ENCODE assay signal across 1 cellular context in the genomic region with DNA sequence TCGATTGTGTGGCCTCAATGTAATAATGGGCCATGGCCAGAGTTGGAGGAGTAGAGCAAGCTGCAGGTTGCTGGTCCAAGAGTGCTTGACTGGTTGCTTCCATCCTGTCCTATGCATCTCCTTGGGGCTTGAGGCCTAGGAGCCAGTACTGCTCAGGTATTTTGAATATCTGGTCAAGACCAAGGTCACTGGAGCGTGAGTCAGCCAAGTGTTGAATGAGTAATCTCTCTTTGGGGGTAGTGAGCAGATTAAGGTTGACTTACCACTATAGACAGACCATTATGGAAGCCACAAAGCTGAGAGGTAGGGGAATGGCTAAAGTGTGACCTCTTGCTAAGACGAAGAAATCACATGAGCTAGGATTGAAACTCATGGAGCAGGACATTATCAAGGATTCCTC.
TF ChIP-seq lines count a peak whose summit lies in the region.

No MANE protein-coding gene starts in this region.

TF ChIP-seq in K562, 482 proteins besides CTCF, POLR2A, EP300 and RAD21:
- TF ChIP-seq ATF3 (IDR thresholded peaks at IDR 0.05) (peak; percentile 66), ATF3 (CRISPR knock-in tag; conservative IDR thresholded peaks at IDR 0.05) (no peak), ZFX (CRISPR knock-in tag; IDR thresholded peaks at IDR 0.05) (no peak), JUN (IDR thresholded peaks at IDR 0.05; ENCODE audit: borderline replicate concordance, low read depth, low read length) (0 out of 2 replicates have a peak, but pooled peaks have one; percentile 48), JUN (CRISPR knock-in tag; IDR thresholded peaks at IDR 0.05; ENCODE audit: borderline replicate concordance) (no peak), EHMT2 (IDR thresholded peaks at IDR 0.05) (peak; percentile 79), FOSL1 (tag; conservative IDR thresholded peaks at IDR 0.05) (peak; percentile 90), NFE2 (IDR thresholded peaks at IDR 0.05; ENCODE audit: low read depth) (peak; percentile 39; the same call in 1 of the 2 replicates), ZNF184 (CRISPR knock-in tag; IDR thresholded peaks at IDR 0.05) (no peak), HDAC1 (IDR thresholded peaks at IDR 0.05) (no peak), RERE (CRISPR knock-in tag; IDR thresholded peaks at IDR 0.05; ENCODE audit: borderline replicate concordance) (no peak), SMAD2 (IDR thresholded peaks at IDR 0.05; ENCODE audit: low read depth, low read length) (no peak), HMBOX1 (IDR thresholded peaks at IDR 0.05) (peak; percentile 83), ESRRA (IDR thresholded peaks at IDR 0.05; ENCODE audit: borderline replicate concordance, low read depth) (0 out of 2 replicates have a peak, but pooled peaks have one; percentile 27), HNRNPUL1 (IDR thresholded peaks at IDR 0.05; ENCODE audit: low read length) (no peak), JUND (IDR thresholded peaks at IDR 0.05; ENCODE audit: borderline replicate concordance, low read depth, low read length) (peak; percentile 57; the same call in 1 of the 2 replicates), JUND (tag; IDR thresholded peaks at IDR 0.05; ENCODE audit: borderline replicate concordance, low read depth, low read length) (peak; percentile 19; the same call in 1 of the 3 replicates), NR2C2 (CRISPR knock-in tag; IDR thresholded peaks at IDR 0.05) (no peak), NR2C2 (tag; IDR thresholded peaks at IDR 0.05) (peak; percentile 56)
